ENCODE assay signal across 27 cellular contexts in genomic region chr13:48938308-48938943, GRCh38.
DNase-seq lines count a peak whose midpoint lies in the region; ATAC-seq and TF ChIP-seq lines count a peak whose summit lies in the region.
"Had no signal": no experiment of that assay in that cellular context is flagged by ENCODE, and none has a peak within 500 bp of the region (broad histone marks: within the 10 kb centered on the region; RNA-seq: fewer than 3 reads in every experiment).

No MANE protein-coding gene starts in this region.

- ATAC-seq in stimulated activated naive CD8-positive, alpha-beta T cell treated with anti-CD3 and anti-CD28 coated beads, Interleukin-15, amount 100 ng/mL, for 72 hours: peak; percentile 35
- ATAC-seq in stimulated activated naive CD8-positive, alpha-beta T cell treated with anti-CD3 and anti-CD28 coated beads, Interleukin-15, Interleukin-2, amounts not matched to agents 100 U/mL and 50 U/mL, for 24 hours: no peak
- ATAC-seq in HG03039 (IDR thresholded peaks at IDR 0.05; ENCODE audit: unreplicated experiment) (no peak), GM21447 (IDR thresholded peaks at IDR 0.05; ENCODE audit: unreplicated experiment) (no peak)
- ATAC-seq: esophagus mucosa, heart left ventricle, left ventricle myocardium superior, right cardiac atrium had no signal

- H3K36me3 Mint-ChIP-seq in T-helper 1 cell treated with Interleukin-12 subunit alpha and Interleukin-12 subunit beta and Interleukin-4 antibody, amounts not matched to agents 30 μg/mL and 1 μg/mL, for 36 hours (ENCODE audit: low read depth): peaks cover 5% of the 10 kb centered on the region
- H3K36me3 Mint-ChIP-seq: brain, mesothelial cell of epicardium had no signal

- H3K27me3 Mint-ChIP-seq in stimulated activated naive CD8-positive, alpha-beta T cell treated with anti-CD3 and anti-CD28 coated beads, Interleukin-15, amount 100 ng/mL, for 72 hours: peaks cover 10% of the 10 kb centered on the region
- H3K27me3 Mint-ChIP-seq in T-helper 1 cell treated with Interleukin-12 subunit alpha and Interleukin-12 subunit beta and Interleukin-4 antibody, amounts not matched to agents 30 μg/mL and 1 μg/mL, for 36 hours (ENCODE audit: low read depth): peaks cover 6% of the 10 kb centered on the region

- peaks cover 13% of the 10 kb centered on the region in 2 donors for H3K9me3 Mint-ChIP-seq in stimulated activated naive CD8-positive, alpha-beta T cell treated with anti-CD3 and anti-CD28 coated beads, Interleukin-15, amount 100 ng/mL, for 72 hours
- H3K9me3 Mint-ChIP-seq in T-helper 1 cell treated with Interleukin-12 subunit alpha and Interleukin-12 subunit beta and Interleukin-4 antibody, amounts not matched to agents 30 μg/mL and 1 μg/mL, for 36 hours: peaks cover 20% of the 10 kb centered on the region

- TF ChIP-seq POLR2A in erythroblast (IDR thresholded peaks at IDR 0.05; ENCODE audit: low read length): no peak

- no peak for DNase-seq in stimulated activated naive CD8-positive, alpha-beta T cell treated with anti-CD3 and anti-CD28 coated beads, Interleukin-15, amount 100 ng/mL, for 72 hours
- DNase-seq in stimulated activated naive CD8-positive, alpha-beta T cell treated with anti-CD3 and anti-CD28 coated beads, Interleukin-15, Interleukin-2, amounts not matched to agents 100 U/mL and 50 U/mL, for 24 hours: no peak
- DNase-seq in erythroblast (lab: John Stamatoyannopoulos, UW) (peak; percentile 4 to 14), amygdala (lab: John Stamatoyannopoulos, UW) (no peak)
- DNase-seq: activated gamma-delta T cell treated with Interleukin-2 at 50 U/mL for 16 hours, adrenal gland, COR-L47, dermis blood vessel endothelial cell, DMS53, endodermal cell, foreskin fibroblast, heart left ventricle, islet precursor cell, left ventricle myocardium superior, MV-4-11, NCI-H2107, NCI-H345, NCI-H69, Peyer's patch, right cardiac atrium, SHP77 treated with DMSO at 0.1 percent for 48 hours had no signal

- H3K4me3 Mint-ChIP-seq in stimulated activated naive CD8-positive, alpha-beta T cell treated with anti-CD3 and anti-CD28 coated beads, Interleukin-15, amount 100 ng/mL, for 72 hours: peak overlapping the region in 1 of 2 donors; percentile 24
- no peak overlapping the region for H3K4me3 Mint-ChIP-seq in T-helper 1 cell treated with Interleukin-12 subunit alpha and Interleukin-12 subunit beta and Interleukin-4 antibody, amounts not matched to agents 30 μg/mL and 1 μg/mL, for 36 hours
- H3K4me3 Mint-ChIP-seq: brain, endodermal cell, mesothelial cell of epicardium had no signal

- no peak overlapping the region for H3K27ac Mint-ChIP-seq in stimulated activated naive CD8-positive, alpha-beta T cell treated with anti-CD3 and anti-CD28 coated beads, Interleukin-15, amount 100 ng/mL, for 72 hours
- H3K27ac Mint-ChIP-seq in T-helper 1 cell treated with Interleukin-12 subunit alpha and Interleukin-12 subunit beta and Interleukin-4 antibody, amounts not matched to agents 30 μg/mL and 1 μg/mL, for 36 hours: peak overlapping the region; percentile 51
- H3K27ac Mint-ChIP-seq: brain, endodermal cell, mesothelial cell of epicardium had no signal

- H3K4me1 Mint-ChIP-seq in stimulated activated naive CD8-positive, alpha-beta T cell treated with anti-CD3 and anti-CD28 coated beads, Interleukin-15, amount 100 ng/mL, for 72 hours: peaks cover 20% of the 10 kb centered on the region
- peaks cover 19% of the 10 kb centered on the region for H3K4me1 Mint-ChIP-seq in T-helper 1 cell treated with Interleukin-12 subunit alpha and Interleukin-12 subunit beta and Interleukin-4 antibody, amounts not matched to agents 30 μg/mL and 1 μg/mL, for 36 hours (ENCODE audit: low read depth)
- H3K4me1 Mint-ChIP-seq: brain had no signal

Comparison
In these comparisons a context has a peak if more than half of its experiments do, and no peak if none do; other contexts are left out.
1. DNase-seq: peak in erythroblast (2 of 2); none in stimulated activated naive CD8-positive, alpha-beta T cell treated with anti-CD3 and anti-CD28 coated beads, Interleukin-15, amount 100 ng/mL, for 72 hours (0 of 2), stimulated activated naive CD8-positive, alpha-beta T cell treated with anti-CD3 and anti-CD28 coated beads, Interleukin-15, Interleukin-2, amounts not matched to agents 100 U/mL and 50 U/mL, for 24 hours (single experiment) and amygdala (0 of 56).